8 cellular contexts compared by ENCODE assay signal in the genomic region with DNA sequence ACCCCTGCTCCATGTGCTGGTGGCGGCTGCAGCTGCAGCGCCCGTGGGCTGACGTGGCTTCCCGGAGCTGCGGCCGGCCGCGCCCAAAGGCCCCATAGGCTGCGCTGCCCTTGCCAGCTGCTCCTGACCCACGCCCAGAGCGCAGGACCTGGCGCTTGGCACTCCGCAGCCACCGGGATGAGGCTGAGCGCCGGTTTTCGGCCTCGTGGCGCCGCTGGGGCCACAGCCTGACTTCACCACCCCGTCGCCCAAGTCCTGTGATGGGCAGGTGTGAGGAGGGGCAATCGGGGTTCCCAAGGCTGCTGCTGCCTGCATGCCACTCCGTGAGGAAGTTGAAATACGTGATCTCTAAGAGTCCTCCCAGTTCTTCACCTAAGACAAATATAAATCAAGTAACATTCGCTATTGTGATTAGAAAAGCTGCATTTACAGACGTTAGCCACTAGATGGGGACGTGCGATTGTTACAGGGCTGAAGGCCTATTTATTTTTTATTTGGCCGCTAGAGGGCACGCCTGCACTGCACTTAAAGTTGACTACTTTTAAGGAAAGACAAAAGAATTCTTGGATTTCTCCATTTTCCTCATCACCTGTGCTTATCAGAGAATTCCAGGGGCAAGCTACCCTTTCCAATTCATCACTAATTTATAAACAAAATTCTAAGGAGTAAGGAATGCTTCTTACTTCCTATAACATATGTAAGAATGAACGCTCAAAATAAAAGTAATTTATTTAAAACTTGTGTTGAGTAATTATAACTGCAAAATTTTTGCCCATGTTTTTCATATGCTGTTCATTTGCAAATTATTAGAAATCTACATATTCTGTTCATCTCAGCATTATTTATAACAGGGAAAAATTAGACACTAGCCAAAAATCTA. TPM values are rescaled to one million over a fixed set of nuclear protein-coding genes. Genes with fewer than 3 reads are reported as not detected.
DNase-seq lines count a peak whose midpoint lies in the region; ATAC-seq and TF ChIP-seq lines count a peak whose summit lies in the region.
"Not testable (repeated sequence)": the region's sequence is repeated elsewhere in the genome, so short reads cannot be mapped to it uniquely, and the experiment has no call there.

No MANE protein-coding gene starts in this region.

- intact Hi-C loops in mucosa of descending colon (cut with DNase I, micrococcal nuclease) = loop anchor here (5.0 to 10.0 kb wide), 2 partner anchors 104 to 107 kb away; no protein-coding TSS in a partner anchor

- DNase-seq in AG09309 (ENCODE audit: low read depth) (peak; percentile 60), fibroblast of the aortic adventitia (ENCODE audit: low read depth) (peak; percentile 90), mucosa of descending colon (peak; percentile 78 to 96 (median 83))
- DNase-seq in stimulated activated CD4-positive, alpha-beta T cell treated with anti-CD3 and anti-CD28 coated beads, Interleukin-4, amount 100 ng/mL, for 24 hours = peak; percentile 83

- peak; percentile 84 for TF ChIP-seq CTCF in AG09309 (IDR thresholded peaks at IDR 0.05; ENCODE audit: control insufficient read depth, insufficient read depth, low read depth, low read length, missing control alignments)
- peak; percentile 84 for TF ChIP-seq CTCF in fibroblast of the aortic adventitia (IDR thresholded peaks at IDR 0.05; ENCODE audit: insufficient read depth, low read length)
- peak; percentile 82 for TF ChIP-seq CTCF in mucosa of descending colon (IDR thresholded peaks at IDR 0.05)

- not testable (repeated sequence) for H3K9me3 ChIP-seq in mucosa of descending colon

- H3K4me3 Mint-ChIP-seq in activated naive CD4-positive, alpha-beta T cell treated with anti-CD3 and anti-CD28 coated beads, Interleukin-2, amount 50 U/mL, for 24 hours = peak overlapping the region; percentile 89

- not testable (repeated sequence) for H3K4me1 Mint-ChIP-seq in activated naive CD4-positive, alpha-beta T cell treated with anti-CD3 and anti-CD28 coated beads, Interleukin-2, amount 50 U/mL, for 24 hours

- H3K4me3 ChIP-seq in AG09309 (ENCODE audit: control insufficient read depth, low read depth, low read length) (peak overlapping the region; percentile 45), fibroblast of the aortic adventitia (ENCODE audit: low read depth, low read length) (peak overlapping the region; percentile 65), mucosa of descending colon (peak overlapping the region; percentile 24)

- H3K4me1 ChIP-seq in mucosa of descending colon (ENCODE audit: low read depth) = not testable (repeated sequence)

- ATAC-seq in GM19023 (IDR thresholded peaks at IDR 0.05; ENCODE audit: unreplicated experiment) (peak; percentile 45), HG03280 (IDR thresholded peaks at IDR 0.05; ENCODE audit: unreplicated experiment) (peak; percentile 58), SK-N-SH treated with all-trans-retinoic acid at 6 μM for 48 hours (peak; percentile 73), mucosa of descending colon (peak; percentile 93)

- H3K9me3 Mint-ChIP-seq in activated naive CD4-positive, alpha-beta T cell treated with anti-CD3 and anti-CD28 coated beads, Interleukin-2, amount 50 U/mL, for 24 hours = not testable (repeated sequence)

- not testable (repeated sequence) for H3K27me3 Mint-ChIP-seq in activated naive CD4-positive, alpha-beta T cell treated with anti-CD3 and anti-CD28 coated beads, Interleukin-2, amount 50 U/mL, for 24 hours

- H3K27ac Mint-ChIP-seq in activated naive CD4-positive, alpha-beta T cell treated with anti-CD3 and anti-CD28 coated beads, Interleukin-2, amount 50 U/mL, for 24 hours = peak overlapping the region; percentile 65

- not testable (repeated sequence) for H3K36me3 ChIP-seq in mucosa of descending colon (ENCODE audit: low read depth)

- not testable (repeated sequence) for H3K36me3 Mint-ChIP-seq in activated naive CD4-positive, alpha-beta T cell treated with anti-CD3 and anti-CD28 coated beads, Interleukin-2, amount 50 U/mL, for 24 hours

RNA-seq across cellular contexts. Expression of a gene that starts 1.1 kb away (rescaled TPM):
- total RNA-seq in fibroblast of the aortic adventitia (ENCODE audit: low replicate concordance) = 49.8 and 72.4 TPM in 2 replicates
- 10 to 100 TPM; 23.1 to 37.8 (median 23.1) TPM for total RNA-seq in mucosa of descending colon

RNA-seq across cellular contexts. Expression of a gene that starts 55.1 kb away (rescaled TPM):
- total RNA-seq in fibroblast of the aortic adventitia (ENCODE audit: low replicate concordance) (83.4 and 198 TPM in 2 replicates), mucosa of descending colon (100 to 1,000 TPM; 410 to 732 (median 521) TPM)

Comparison
In these comparisons a context has a peak if more than half of its experiments do, and no peak if none do; other contexts are left out.
1. Peak in every context shown above with its lines: DNase-seq, ATAC-seq and H3K4me3 ChIP-seq.